ENCODE assay signal across 19 cellular contexts in genomic region chr15:89810837-89811236, GRCh38. TPM values are rescaled to one million over a fixed set of nuclear protein-coding genes. Genes with fewer than 3 reads are reported as not detected.
DNase-seq lines count a peak whose midpoint lies in the region; ATAC-seq and TF ChIP-seq lines count a peak whose summit lies in the region.
"Had no signal": no experiment of that assay in that cellular context is flagged by ENCODE, and none has a peak within 500 bp of the region (broad histone marks: within the 10 kb centered on the region; RNA-seq: fewer than 3 reads in every experiment).

No MANE protein-coding gene starts in this region.

- H3K27ac Mint-ChIP-seq in activated CD4-positive, alpha-beta T cell treated with anti-CD3 and anti-CD28 coated beads, Interleukin-2, amount 10 ng/mL, durations not matched to agents 7 days and 5 days: peak overlapping the region; percentile 68

- H3K27ac ChIP-seq in RWPE1: peak overlapping the region; percentile 89
- no peak overlapping the region for H3K27ac ChIP-seq in lower lobe of right lung
- no peak overlapping the region for H3K27ac ChIP-seq in tibial artery
- H3K27ac ChIP-seq: BLaER1 treated with 17β-estradiol and CSF1 and Interleukin-3, amounts not matched to agents 10 nM and 100 nM had no signal

- H3K36me3 Mint-ChIP-seq in activated CD4-positive, alpha-beta T cell treated with anti-CD3 and anti-CD28 coated beads, Interleukin-2, amount 10 ng/mL, durations not matched to agents 7 days and 5 days (ENCODE audit: low read depth): no peaks in the 10 kb centered on the region

- H3K27me3 ChIP-seq in lower lobe of right lung (ENCODE audit: low read depth) (peaks cover 20% of the 10 kb centered on the region), skeletal muscle satellite cell (ENCODE audit: control insufficient read depth, insufficient read depth, low read length) (no peaks in the 10 kb centered on the region), tibial artery (peaks cover 0 to 29% of the 10 kb centered on the region in 2 donors)

- H3K9me3 Mint-ChIP-seq in activated CD4-positive, alpha-beta T cell treated with anti-CD3 and anti-CD28 coated beads, Interleukin-2, amount 10 ng/mL, durations not matched to agents 7 days and 5 days: no peaks in the 10 kb centered on the region

- peaks cover 9% of the 10 kb centered on the region for H3K4me1 Mint-ChIP-seq in activated CD4-positive, alpha-beta T cell treated with anti-CD3 and anti-CD28 coated beads, Interleukin-2, amount 10 ng/mL, durations not matched to agents 7 days and 5 days

- no peak for ATAC-seq in lower lobe of right lung

- TF ChIP-seq CTCF in RWPE1 (conservative IDR thresholded peaks at IDR 0.05; ENCODE audit: low read depth) (no peak), lower lobe of right lung (IDR thresholded peaks at IDR 0.05) (no peak), tibial artery (IDR thresholded peaks at IDR 0.05) (no peak)

- H3K4me3 ChIP-seq in lower lobe of right lung (no peak overlapping the region), skeletal muscle satellite cell (ENCODE audit: low read length) (peak overlapping the region; percentile 1), tibial artery (no peak overlapping the region)
- H3K4me3 ChIP-seq: BLaER1 treated with 17β-estradiol and CSF1 and Interleukin-3, amounts not matched to agents 10 nM and 100 nM had no signal

- peak overlapping the region; percentile 35 for H3K4me2 ChIP-seq in skeletal muscle satellite cell (ENCODE audit: low read length)

- no peak overlapping the region for H3K9ac ChIP-seq in skeletal muscle satellite cell (ENCODE audit: low read depth, low read length)
- H3K9ac ChIP-seq: BLaER1 treated with 17β-estradiol and CSF1 and Interleukin-3, amounts not matched to agents 10 nM and 100 nM had no signal

- no peaks in the 10 kb centered on the region for H3K9me3 ChIP-seq in lower lobe of right lung
- no peaks in the 10 kb centered on the region for H3K9me3 ChIP-seq in skeletal muscle satellite cell (replicated peaks; ENCODE audit: low read length)
- peaks cover 0 to 8% (median 0%) of the 10 kb centered on the region in 3 donors for H3K9me3 ChIP-seq in tibial artery

- no peak overlapping the region for H3K4me3 Mint-ChIP-seq in activated CD4-positive, alpha-beta T cell treated with anti-CD3 and anti-CD28 coated beads, Interleukin-2, amount 10 ng/mL, durations not matched to agents 7 days and 5 days

- peaks cover 16% of the 10 kb centered on the region for H3K27me3 Mint-ChIP-seq in activated CD4-positive, alpha-beta T cell treated with anti-CD3 and anti-CD28 coated beads, Interleukin-2, amount 10 ng/mL, durations not matched to agents 7 days and 5 days

- intact Hi-C loops in lower lobe of right lung (cut with DNase I): no loop called here
- intact Hi-C loops in tibial artery (cut with DNase I; ENCODE audit: low total_unique reads): no loop called here

- H3K36me3 ChIP-seq in lower lobe of right lung (peaks cover 5% of the 10 kb centered on the region), skeletal muscle satellite cell (ENCODE audit: insufficient read depth, low read length) (peaks cover 64% of the 10 kb centered on the region), tibial artery (peaks cover 0 to 8% (median 0%) of the 10 kb centered on the region in 3 donors)

- POLR2A ChIA-PET in activated CD4-positive, alpha-beta T cell treated with anti-CD3 and anti-CD28 coated beads, Interleukin-2, amount 10 ng/mL, durations not matched to agents 7 days and 5 days (lab: Charles Lee): no interaction called here
- POLR2A ChIA-PET in RWPE1 (lab: Yijun Ruan, JAX; ENCODE audit: low non-redundant PET): no interaction called here

- H3K4me1 ChIP-seq in lower lobe of right lung: peaks cover 27% of the 10 kb centered on the region
- H3K4me1 ChIP-seq in skeletal muscle satellite cell (ENCODE audit: control insufficient read depth, insufficient read depth, low read length): peaks cover 56% of the 10 kb centered on the region
- peaks cover 0 to 30% (median 22%) of the 10 kb centered on the region in 4 donors for H3K4me1 ChIP-seq in tibial artery

- CTCF ChIA-PET in activated CD4-positive, alpha-beta T cell treated with anti-CD3 and anti-CD28 coated beads, Interleukin-2, amount 10 ng/mL, durations not matched to agents 7 days and 5 days (lab: Charles Lee): no interaction called here
- CTCF ChIA-PET in RWPE1 (lab: Yijun Ruan, JAX): interaction anchor here (0.7 kb wide), 1 partner anchor 33 kb away, joined by 3 read pairs; no protein-coding TSS in a partner anchor

- DNase-seq in activated CD4-positive, alpha-beta T cell treated with anti-CD3 and anti-CD28 coated beads, Interleukin-2, amount 10 ng/mL, durations not matched to agents 7 days and 5 days: no peak
- no peak for DNase-seq in activated CD4-positive, alpha-beta T cell treated with anti-CD3 and anti-CD28 coated beads, Interleukin-2, amount 50 U/mL, for 48 hours
- DNase-seq in RWPE1 (ENCODE audit: low spot score) (no peak), lower lobe of right lung (peak; percentile 15), tibial artery (no peak), SIG-M5 treated with dmso at 0.1 percent for 504 hours (lab: John Stamatoyannopoulos, UW; ENCODE audit: unreplicated experiment) (no peak), NK-92 (lab: John Stamatoyannopoulos, UW; ENCODE audit: unreplicated experiment) (no peak)
- DNase-seq: 8988T; EL; Kasumi-1; NCI-H1436 treated with DMSO at 0.1 percent for 48 hours; NCI-H2081 treated with DMSO at 0.1 percent for 48 hours; NCI-H226; NCI-H526 treated with DMSO at 0.1 percent for 48 hours; NK-92 treated with Interleukin-12 subunit alpha and Interleukin-12 subunit beta, amount 100 ng/mL, for 24 hours; OCI-M1 had no signal

RNA-seq across cellular contexts. Expression of gene ANPEP, which starts 3.8 kb away (rescaled TPM):
- total RNA-seq in activated CD4-positive, alpha-beta T cell treated with anti-CD3 and anti-CD28 coated beads, Interleukin-2, amount 10 ng/mL, durations not matched to agents 7 days and 5 days: 1 to 10 TPM; 1.4 to 2.0 TPM
- 104 TPM for total RNA-seq in lower lobe of right lung
- total RNA-seq in skeletal muscle satellite cell (2012; rRNA removed): 318 and 367 TPM in 2 replicates

RNA-seq across cellular contexts. Expression of gene MESP2, which starts 34.7 kb away (rescaled TPM):
- total RNA-seq in activated CD4-positive, alpha-beta T cell treated with anti-CD3 and anti-CD28 coated beads, Interleukin-2, amount 10 ng/mL, durations not matched to agents 7 days and 5 days: not detected
- not detected for total RNA-seq in lower lobe of right lung
- 0.51 TPM in 1 of 2 replicates, not detected in the other for total RNA-seq in skeletal muscle satellite cell (2012; rRNA removed)
- total RNA-seq: H4 had no signal

RNA-seq across cellular contexts. Expression of gene MESP1, which starts 59.8 kb away (rescaled TPM):
- total RNA-seq in activated CD4-positive, alpha-beta T cell treated with anti-CD3 and anti-CD28 coated beads, Interleukin-2, amount 10 ng/mL, durations not matched to agents 7 days and 5 days: 1 to 10 TPM; 1.1 to 1.6 TPM
- 0.53 TPM for total RNA-seq in lower lobe of right lung
- total RNA-seq in skeletal muscle satellite cell (2012; rRNA removed): 0.22 TPM in 1 of 2 replicates, not detected in the other
- total RNA-seq: H4 had no signal

Comparison
In these comparisons a context has a peak if more than half of its experiments do, and no peak if none do; other contexts are left out.
1. RNA of gene ANPEP, which starts 3.8 kb away (total RNA-seq): 104 TPM in lower lobe of right lung (single experiment); 1.4 to 2.0 TPM in activated CD4-positive, alpha-beta T cell treated with anti-CD3 and anti-CD28 coated beads, Interleukin-2, amount 10 ng/mL, durations not matched to agents 7 days and 5 days; every median in the first group is over 10 times any median in the second.